Comparison of ENCODE assay signal across 1 cellular context in genomic region chr2:63589148-63589972, GRCh38.
TF ChIP-seq lines count a peak whose summit lies in the region.

No MANE protein-coding gene starts in this region.

TF ChIP-seq in GM12878, 131 proteins besides CTCF, POLR2A, EP300 and RAD21:
- TF ChIP-seq HCFC1 (IDR thresholded peaks at IDR 0.05; ENCODE audit: low read length) (no peak), MTA3 (IDR thresholded peaks at IDR 0.05; ENCODE audit: borderline replicate concordance, low read length) (0 out of 2 replicates have a peak, but pooled peaks have one; percentile 5), CHD1 (IDR thresholded peaks at IDR 0.05; ENCODE audit: low read depth, low read length) (0 out of 2 replicates have a peak, but pooled peaks have one; percentile 1), TBL1XR1 (IDR thresholded peaks at IDR 0.05; ENCODE audit: low read depth, low read length) (no peak)
